ENCODE assay signal across 8 cellular contexts in genomic region chr20:34824861-34825529, GRCh38. TPM values are rescaled to one million over a fixed set of nuclear protein-coding genes. Genes with fewer than 3 reads are reported as not detected.
DNase-seq lines count a peak whose midpoint lies in the region; ATAC-seq, FAIRE-seq and TF ChIP-seq lines count a peak whose summit lies in the region.

No MANE protein-coding gene starts in this region.

- DNase-seq in NCI-H1092 treated with DMSO at 0.1 percent for 48 hours (lab: John Stamatoyannopoulos, UW) (peak; percentile 77), WTC11 (ENCODE audit: low spot score) (peak; percentile 78), bronchial epithelial cell (ENCODE audit: low read depth) (no peak), iris pigment epithelial cell (ENCODE audit: low read depth) (peak; percentile 40), NCI-H446 treated with DMSO at 0.1 percent for 48 hours (lab: John Stamatoyannopoulos, UW) (no peak)
- peak; percentile 65 for DNase-seq in stimulated activated CD4-positive, alpha-beta T cell treated with anti-CD3 and anti-CD28 coated beads, Interleukin-12 subunit alpha, Interleukin-12 subunit beta, amount 100 ng/mL, for 4 hours

- H3K27me3 Mint-ChIP-seq in WTC11 (ENCODE audit: low read depth) = peaks cover 8% of the 10 kb centered on the region

- H3K9me3 ChIP-seq in HEK293 (ENCODE audit: control insufficient read depth, insufficient read depth, low read depth, low read length) = no peaks in the 10 kb centered on the region

- no peak for FAIRE-seq in bronchial epithelial cell (lab: Jason Lieb, UNC)

- H3K27ac ChIP-seq in HEK293 (ENCODE audit: extremely low read depth, low read depth, low read length) = peak overlapping the region; percentile 98

- H3K4me3 ChIP-seq in GM12875 (ENCODE audit: low read depth, low read length) = peak overlapping the region; percentile 44
- peak overlapping the region; percentile 96 for H3K4me3 ChIP-seq in HEK293 (ENCODE audit: low read depth, low read length)
- peak overlapping the region; percentile 100 for H3K4me3 ChIP-seq in bronchial epithelial cell (ENCODE audit: low read depth, low read length)

- H3K36me3 ChIP-seq in HEK293 (ENCODE audit: control insufficient read depth in 2 of 2, insufficient read depth in 1 of 2, low read length in 2 of 2) (no peaks in the 10 kb centered on the region), bronchial epithelial cell (ENCODE audit: control insufficient read depth, insufficient read depth, low read length) (no peaks in the 10 kb centered on the region)

- H3K27me3 ChIP-seq in bronchial epithelial cell (ENCODE audit: control insufficient read depth, insufficient read depth, low read length) = no peaks in the 10 kb centered on the region

- no peaks in the 10 kb centered on the region; the same call in 1 of the 2 replicates for H3K4me1 ChIP-seq in HEK293 (ENCODE audit: control insufficient read depth, insufficient read depth, low read length)

- TF ChIP-seq CTCF in GM12875 (IDR thresholded peaks at IDR 0.05; ENCODE audit: borderline replicate concordance, insufficient read depth, low read depth, low read length) (no peak), HEK293 (tag by site-specific recombination; IDR thresholded peaks at IDR 0.05) (peak; percentile 94), WTC11 (IDR thresholded peaks at IDR 0.05) (no peak), bronchial epithelial cell (IDR thresholded peaks at IDR 0.05; ENCODE audit: insufficient read depth, low read length, severe bottlenecking) (no peak)

- POLR2A ChIA-PET in HEK293 (lab: Yijun Ruan, JAX) (interaction anchor here (0.6 to 1.3 kb wide), 7 partner anchors 12 to 488 kb away, joined by 3 to 5 read pairs (median 3); partner anchors contain the start of genes ACSS2 and PIGU), WTC11 (lab: Charles Lee) (interaction anchor here (0.5 to 0.6 kb wide), 2 partner anchors 401 to 753 kb away, joined by 3 to 8 read pairs; no protein-coding TSS in a partner anchor)

- CTCF ChIA-PET in HEK293 (lab: Yijun Ruan, JAX) (no interaction called here), WTC11 (lab: Charles Lee) (interaction anchor here (0.9 to 1.4 kb wide), 3 partner anchors 55 to 174 kb away, joined by 3 to 5 read pairs (median 3); partner anchors contain the start of genes GSS and MYH7B)

- peak overlapping the region; percentile 88 for H3K27ac Mint-ChIP-seq in WTC11

- H3K9me3 Mint-ChIP-seq in WTC11 = peaks cover 6% of the 10 kb centered on the region

- peak; percentile 75 for ATAC-seq in WTC11

- peaks cover 9% of the 10 kb centered on the region for H3K4me1 Mint-ChIP-seq in WTC11

- peak overlapping the region; percentile 96 for H3K4me3 Mint-ChIP-seq in WTC11

- H3K36me3 Mint-ChIP-seq in WTC11 = peaks cover 5% of the 10 kb centered on the region

TF ChIP-seq in HEK293, 187 proteins besides CTCF, POLR2A, EP300 and RAD21 (continues in another document):
- TF ChIP-seq TSHZ1 (tag by site-specific recombination; IDR thresholded peaks at IDR 0.05; ENCODE audit: borderline replicate concordance) (no peak), ZBTB21 (tag by site-specific recombination; IDR thresholded peaks at IDR 0.05) (no peak), ZNF449 (tag by site-specific recombination; IDR thresholded peaks at IDR 0.05) (no peak)

TF ChIP-seq in WTC11, 78 proteins besides CTCF, POLR2A, EP300 and RAD21 (continues in another document):
- TF ChIP-seq SMAD4 (CRISPR knock-in tag; IDR thresholded peaks at IDR 0.05) (no peak), ZNF219 (CRISPR knock-in tag; IDR thresholded peaks at IDR 0.05; ENCODE audit: borderline replicate concordance) (no peak), USF1 (CRISPR knock-in tag; IDR thresholded peaks at IDR 0.05) (no peak), ZNF416 (CRISPR knock-in tag; IDR thresholded peaks at IDR 0.05) (peak; percentile 62; the same call in 1 of the 2 replicates), CREB1 (CRISPR knock-in tag; IDR thresholded peaks at IDR 0.05) (no peak), FOXP4 (CRISPR knock-in tag; IDR thresholded peaks at IDR 0.05) (no peak; the same call in none of the 2 replicates), ZBTB43 (CRISPR knock-in tag; IDR thresholded peaks at IDR 0.05) (0 out of 2 replicates have a peak, but pooled peaks have one; percentile 16), SP1 (CRISPR knock-in tag; conservative IDR thresholded peaks at IDR 0.05) (peak; percentile 57), USF2 (CRISPR knock-in tag; IDR thresholded peaks at IDR 0.05) (peak; percentile 6; the same call in 1 of the 2 replicates), GABPB1 (CRISPR knock-in tag; IDR thresholded peaks at IDR 0.05) (peak; percentile 15; the same call in 1 of the 2 replicates), E2F5 (CRISPR knock-in tag; IDR thresholded peaks at IDR 0.05) (0 out of 2 replicates have a peak, but pooled peaks have one; percentile 47), GRHL2 (CRISPR knock-in tag; IDR thresholded peaks at IDR 0.05; ENCODE audit: insufficient replicate concordance, severe bottlenecking) (no peak), ELF4 (CRISPR knock-in tag; IDR thresholded peaks at IDR 0.05; ENCODE audit: low read depth) (0 out of 2 replicates have a peak, but pooled peaks have one; percentile 39), ATF6 (CRISPR knock-in tag; IDR thresholded peaks at IDR 0.05) (no peak), FOXK1 (CRISPR knock-in tag; IDR thresholded peaks at IDR 0.05) (peak; percentile 60; the same call in 1 of the 2 replicates), ETV6 (CRISPR knock-in tag; IDR thresholded peaks at IDR 0.05) (0 out of 2 replicates have a peak, but pooled peaks have one; percentile 12), ZNF423 (CRISPR knock-in tag; IDR thresholded peaks at IDR 0.05) (no peak)

RNA-seq across cellular contexts. Expression of gene NCOA6, which starts 0.5 kb away (rescaled TPM):
- 8.0 to 10.1 TPM (median 8.2 TPM) in 3 replicates for total RNA-seq in WTC11 (2021)
- 5.5 and 6.8 TPM in 2 replicates for total RNA-seq in bronchial epithelial cell

RNA-seq across cellular contexts. Expression of gene GGT7, which starts 47.7 kb away (rescaled TPM):
- total RNA-seq in WTC11 (2021) = 27.7 to 34.5 TPM (median 33.3 TPM) in 3 replicates
- total RNA-seq in bronchial epithelial cell = 1.6 and 2.0 TPM in 2 replicates

RNA-seq across cellular contexts. Expression of gene ACSS2, which starts 51.4 kb away (rescaled TPM):
- total RNA-seq in WTC11 (2021) (28.9 to 35.9 TPM (median 29.0 TPM) in 3 replicates), bronchial epithelial cell (29.7 and 45.1 TPM in 2 replicates)

Comparison
In these comparisons a context has a peak if more than half of its experiments do, and no peak if none do; other contexts are left out.
1. H3K4me3 ChIP-seq: peak in every context shown above with its lines; median percentile 100 in bronchial epithelial cell; 96 in HEK293; 44 in GM12875.
2. DNase-seq: peak in NCI-H1092 treated with DMSO at 0.1 percent for 48 hours (single experiment), WTC11 (single experiment), iris pigment epithelial cell (single experiment) and stimulated activated CD4-positive, alpha-beta T cell treated with anti-CD3 and anti-CD28 coated beads, Interleukin-12 subunit alpha, Interleukin-12 subunit beta, amount 100 ng/mL, for 4 hours (single experiment); none in bronchial epithelial cell (single experiment) and NCI-H446 treated with DMSO at 0.1 percent for 48 hours (single experiment).